In genomic region chr5:145246379-145246778, GRCh38 we compare ENCODE assay signal across 22 cellular contexts.
DNase-seq lines count a peak whose midpoint lies in the region; ATAC-seq and TF ChIP-seq lines count a peak whose summit lies in the region.
"Had no signal": no experiment of that assay in that cellular context is flagged by ENCODE, and none has a peak within 500 bp of the region (broad histone marks: within the 10 kb centered on the region; RNA-seq: fewer than 3 reads in every experiment).

No MANE protein-coding gene starts in this region.

- TF ChIP-seq CTCF in PC-3 (conservative IDR thresholded peaks at IDR 0.05; ENCODE audit: low read depth, low read length), result no peak
- no peak for TF ChIP-seq CTCF in type B pancreatic cell (conservative IDR thresholded peaks at IDR 0.05)

- H3K27me3 Mint-ChIP-seq in type B pancreatic cell, result no peaks in the 10 kb centered on the region
- H3K27me3 Mint-ChIP-seq: T-cell had no signal

- peak overlapping the region; percentile 95 for H3K27ac Mint-ChIP-seq in type B pancreatic cell
- H3K27ac Mint-ChIP-seq: CD8-positive, alpha-beta T cell; T-cell had no signal

- peaks cover 20% of the 10 kb centered on the region for H3K4me1 Mint-ChIP-seq in type B pancreatic cell (ENCODE audit: unreplicated experiment)
- H3K4me1 Mint-ChIP-seq: T-cell had no signal

- H3K4me1 ChIP-seq in BLaER1 treated with 17β-estradiol and CSF1 and Interleukin-3, amounts not matched to agents 10 nM and 100 nM, result peaks cover 26 to 73% (median 56%) of the 10 kb centered on the region in 10 experiments
- H3K4me1 ChIP-seq in PC-3 (ENCODE audit: insufficient read depth, low read length), result peaks cover 36% of the 10 kb centered on the region
- H3K4me1 ChIP-seq: HAP-1 had no signal

- H3K36me3 ChIP-seq in BLaER1 treated with 17β-estradiol and CSF1 and Interleukin-3, amounts not matched to agents 10 nM and 100 nM, result no peaks in the 10 kb centered on the region
- H3K36me3 ChIP-seq in PC-3 (ENCODE audit: low read depth, low read length), result no peaks in the 10 kb centered on the region
- H3K36me3 ChIP-seq: HAP-1 had no signal

- H3K9me2 ChIP-seq in PC-3 (replicated peaks; ENCODE audit: low read length), result no peaks in the 10 kb centered on the region

- DNase-seq in PC-3, result no peak
- DNase-seq in dermis blood vessel endothelial cell, result peak; percentile 5
- DNase-seq in type B pancreatic cell (ENCODE audit: extremely low spot score, unreplicated experiment), result no peak
- no peak for DNase-seq in activated gamma-delta T cell treated with Interleukin-2 at 50 U/mL for 16 hours
- no peak for DNase-seq in activated naive CD4-positive, alpha-beta T cell treated with anti-CD3 and anti-CD28 coated beads, Interleukin-2, amount 50 U/mL, for 16 hours
- DNase-seq: ACHN; C1 segment of cervical spinal cord; CD8-positive, alpha-beta T cell; DND-41; MV-4-11; NCI-H1105 treated with DMSO at 0.1 percent for 48 hours; NCI-H1694 treated with DMSO at 0.1 percent for 48 hours; NCI-H2081 treated with DMSO at 0.1 percent for 48 hours; NCI-H2171 treated with DMSO at 0.1 percent for 48 hours; NCI-H524 treated with DMSO at 0.1 percent for 48 hours; SHP77; T-cell had no signal

- 0 out of 2 replicates have a peak overlapping the region, but pooled peaks have one; percentile 40 for H2AFZ ChIP-seq in PC-3 (ENCODE audit: low read length)

- no peaks in the 10 kb centered on the region for H3K36me3 Mint-ChIP-seq in type B pancreatic cell
- H3K36me3 Mint-ChIP-seq: CD8-positive, alpha-beta T cell; T-cell had no signal

- H3K4me3 ChIP-seq in BLaER1 treated with 17β-estradiol and CSF1 and Interleukin-3, amounts not matched to agents 10 nM and 100 nM, result peak overlapping the region in 1 of 10 experiments; percentile 19; a peak in 3 of 20 replicates
- no peak overlapping the region for H3K4me3 ChIP-seq in PC-3 (ENCODE audit: low read length)
- H3K4me3 ChIP-seq: GM12878, HAP-1 had no signal

- no peaks in the 10 kb centered on the region for H3K27me3 ChIP-seq in BLaER1 treated with 17β-estradiol and CSF1 and Interleukin-3, amounts not matched to agents 10 nM and 100 nM
- H3K27me3 ChIP-seq in PC-3 (ENCODE audit: low read length), result no peaks in the 10 kb centered on the region

- H3K4me3 Mint-ChIP-seq in type B pancreatic cell, result peak overlapping the region; percentile 67
- H3K4me3 Mint-ChIP-seq: CD8-positive, alpha-beta T cell; T-cell had no signal

- H3K27ac ChIP-seq in BLaER1 treated with 17β-estradiol and CSF1 and Interleukin-3, amounts not matched to agents 10 nM and 100 nM, result peak overlapping the region in 3 of 11 experiments; percentile 35 to 68 (median 64); a peak in 4 of 22 replicates
- H3K27ac ChIP-seq in PC-3 (ENCODE audit: low read length), result no peak overlapping the region
- H3K27ac ChIP-seq: KMS-11 had no signal

- intact Hi-C loops in PC-3 (cut with micrococcal nuclease), result no loop called here

- CTCF ChIA-PET in PC-3 (lab: Charles Lee), result no interaction called here

- no peaks in the 10 kb centered on the region for H3K9me3 ChIP-seq in BLaER1 treated with 17β-estradiol and CSF1 and Interleukin-3, amounts not matched to agents 10 nM and 100 nM (replicated peaks in 1 of 11)
- no peaks in the 10 kb centered on the region for H3K9me3 ChIP-seq in PC-3 (ENCODE audit: low read length)
- H3K9me3 ChIP-seq: HAP-1 had no signal

- peak overlapping the region; percentile 13 to 85 (median 76); a peak in 21 of 22 replicates for H3K4me2 ChIP-seq in BLaER1 treated with 17β-estradiol and CSF1 and Interleukin-3, amounts not matched to agents 10 nM and 100 nM
- peak overlapping the region; percentile 49; the same call in 1 of the 2 replicates for H3K4me2 ChIP-seq in PC-3 (ENCODE audit: low read length)
- H3K4me2 ChIP-seq: KMS-11 had no signal

- BruUV-seq in PC-3 (replicated peaks; lab: Mats Ljungman, UMichigan), result no TSS peak

- ATAC-seq in PC-3 (no peak), HG03159 (IDR thresholded peaks at IDR 0.05; ENCODE audit: unreplicated experiment) (no peak)
- ATAC-seq: CD8-positive, alpha-beta T cell; GM12878; T-cell had no signal

- no peaks in the 10 kb centered on the region for H4K20me1 ChIP-seq in BLaER1 treated with 17β-estradiol and CSF1 and Interleukin-3, amounts not matched to agents 10 nM and 100 nM
- H4K20me1 ChIP-seq in PC-3 (ENCODE audit: low read length), result no peaks in the 10 kb centered on the region

- POLR2A ChIA-PET in PC-3 (lab: Charles Lee; ENCODE audit: unreplicated experiment), result no interaction called here

- H3K9ac ChIP-seq in BLaER1 treated with 17β-estradiol and CSF1 and Interleukin-3, amounts not matched to agents 10 nM and 100 nM, result peak overlapping the region in 2 of 11 experiments; percentile 46 to 53; a peak in 3 of 22 replicates
- H3K9ac ChIP-seq in PC-3 (ENCODE audit: low read length), result no peak overlapping the region
- H3K9ac ChIP-seq: KMS-11 had no signal

- no peaks in the 10 kb centered on the region for H3K9me3 Mint-ChIP-seq in type B pancreatic cell
- H3K9me3 Mint-ChIP-seq: CD8-positive, alpha-beta T cell had no signal

- no peaks in the 10 kb centered on the region for H3F3A ChIP-seq in PC-3 (ENCODE audit: low read length, unreplicated experiment)

- H3K79me2 ChIP-seq in PC-3 (ENCODE audit: low read length), result no peaks in the 10 kb centered on the region
